Comparison of ENCODE assay signal across 10 cellular contexts in genomic region chr1:170168263-170168662, GRCh38. TPM values are rescaled to one million over a fixed set of nuclear protein-coding genes. Genes with fewer than 3 reads are reported as not detected.
DNase-seq lines count a peak whose midpoint lies in the region; ATAC-seq and TF ChIP-seq lines count a peak whose summit lies in the region.
"Had no signal": no experiment of that assay in that cellular context is flagged by ENCODE, and none has a peak within 500 bp of the region (broad histone marks: within the 10 kb centered on the region; RNA-seq: fewer than 3 reads in every experiment).

No MANE protein-coding gene starts in this region.

- no peak overlapping the region for H3K27ac ChIP-seq in colonic mucosa

- no peaks in the 10 kb centered on the region for H3K36me3 ChIP-seq in colonic mucosa

- ATAC-seq in GM21529 (IDR thresholded peaks at IDR 0.05; ENCODE audit: unreplicated experiment) (no peak), HG03460 (IDR thresholded peaks at IDR 0.05; ENCODE audit: unreplicated experiment) (no peak)

- DNase-seq in A172 (ENCODE audit: low spot score): peak; percentile 43
- DNase-seq in GM04504 (ENCODE audit: low read depth): peak; percentile 24
- peak; percentile 61 for DNase-seq in RPMI7951 (ENCODE audit: low read depth)
- DNase-seq in fibroblast of the aortic adventitia (ENCODE audit: low read depth): peak; percentile 67
- no peak for DNase-seq in colonic mucosa
- no peak for DNase-seq in NCI-H345 (lab: John Stamatoyannopoulos, UW)
- DNase-seq: activated naive CD4-positive, alpha-beta T cell treated with anti-CD3 and anti-CD28 coated beads, Interleukin-2, amount 50 U/mL, for 16 hours had no signal

- H3K4me3 ChIP-seq in fibroblast of the aortic adventitia (ENCODE audit: low read depth, low read length) (no peak overlapping the region), colonic mucosa (no peak overlapping the region)

- H3K9me3 ChIP-seq in colonic mucosa: no peaks in the 10 kb centered on the region

- H3K9ac ChIP-seq in colonic mucosa (ENCODE audit: low read depth in 2 of 2, low read length in 2 of 2): no peak overlapping the region

- TF ChIP-seq CTCF in fibroblast of the aortic adventitia (IDR thresholded peaks at IDR 0.05; ENCODE audit: insufficient read depth, low read length) (no peak), colonic mucosa (IDR thresholded peaks at IDR 0.05) (no peak)

- no peaks in the 10 kb centered on the region for H3K4me1 ChIP-seq in colonic mucosa

- intact Hi-C loops in colonic mucosa (cut with DNase I): no loop called here

- no peaks in the 10 kb centered on the region for H3K27me3 ChIP-seq in colonic mucosa

RNA-seq across cellular contexts. Expression of gene NTMT2, which starts 22.5 kb away (rescaled TPM):
- total RNA-seq in A172 (2014; rRNA removed; shearing (Covaris generic)): not detected in 2 replicates
- total RNA-seq in RPMI7951 (2014; rRNA removed; shearing (Covaris generic)): not detected in 2 replicates
- not detected in 2 replicates for total RNA-seq in fibroblast of the aortic adventitia (ENCODE audit: low replicate concordance)
- not detected for total RNA-seq in colonic mucosa
- total RNA-seq: mononuclear cell had no signal

Comparison
In these comparisons a context has a peak if more than half of its experiments do, and no peak if none do; other contexts are left out.
1. DNase-seq: peak in A172 (single experiment), GM04504 (single experiment), RPMI7951 (single experiment) and fibroblast of the aortic adventitia (single experiment); none in colonic mucosa (single experiment) and NCI-H345 (single experiment).